23 cellular contexts compared by ENCODE assay signal in the genomic region with DNA sequence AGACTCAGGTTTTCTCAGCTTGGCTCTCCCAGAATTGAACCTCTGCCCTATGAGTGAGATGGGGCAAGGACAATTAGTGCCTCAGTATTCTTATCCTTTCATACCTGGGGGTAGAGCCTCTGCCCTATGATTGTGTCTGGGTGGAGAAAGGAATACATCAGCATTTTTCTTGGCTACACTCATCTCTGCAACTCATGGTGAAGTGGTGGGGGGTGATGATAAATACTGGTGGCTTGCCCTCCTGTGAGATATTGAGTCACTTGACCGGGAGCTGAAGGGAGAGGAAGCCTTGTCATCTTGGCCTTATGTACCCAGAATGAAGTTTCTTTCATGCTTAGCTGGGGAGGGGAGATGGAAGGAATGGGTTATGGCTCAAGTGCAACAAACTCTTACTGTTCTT.
DNase-seq lines count a peak whose midpoint lies in the region; ATAC-seq and TF ChIP-seq lines count a peak whose summit lies in the region.
"Had no signal": no experiment of that assay in that cellular context is flagged by ENCODE, and none has a peak within 500 bp of the region (broad histone marks: within the 10 kb centered on the region; RNA-seq: fewer than 3 reads in every experiment).

No MANE protein-coding gene starts in this region.

- H3K4me1 Mint-ChIP-seq in chondrocyte (ENCODE audit: low read depth), result peaks cover 4% of the 10 kb centered on the region
- H3K4me1 Mint-ChIP-seq in effector memory CD8-positive, alpha-beta T cell (ENCODE audit: low read depth in 2 of 2), result no peaks in the 10 kb centered on the region

- in situ Hi-C loops in ACHN (cut with HindIII; ENCODE audit: low pct_ligation_motif_present, low pct_unique_long_range_greater_than_20kb, low sequenced_read_pairs) (no loop called here), astrocyte of the cerebellum (cut with HindIII; ENCODE audit: low sequenced_read_pairs) (no loop called here)

- no peak overlapping the region for H3K4me2 ChIP-seq in smooth muscle cell

- H3K9ac ChIP-seq in smooth muscle cell (ENCODE audit: low read depth), result no peak overlapping the region

- WGBS in smooth muscle cell (ENCODE audit: low lambda C conversion rate), result 52% methylated on average over 1 of the region's 1 CpG

- H3K36me3 Mint-ChIP-seq in chondrocyte (ENCODE audit: low read depth), result no peaks in the 10 kb centered on the region
- no peaks in the 10 kb centered on the region for H3K36me3 Mint-ChIP-seq in effector memory CD8-positive, alpha-beta T cell (ENCODE audit: insufficient read depth)
- H3K36me3 Mint-ChIP-seq: IgD-negative memory B cell had no signal

- no peak overlapping the region for H3K27ac ChIP-seq in smooth muscle cell (ENCODE audit: low read depth)
- H3K27ac ChIP-seq: adrenal gland, right atrium auricular region, uterus, WERI-Rb-1 had no signal

- H3K4me1 ChIP-seq in smooth muscle cell (ENCODE audit: low read depth), result no peaks in the 10 kb centered on the region
- H3K4me1 ChIP-seq: adrenal gland, right atrium auricular region, uterus had no signal

- H3K9me3 ChIP-seq in smooth muscle cell (replicated peaks; ENCODE audit: low read depth), result no peaks in the 10 kb centered on the region
- H3K9me3 ChIP-seq: adrenal gland, right atrium auricular region, uterus had no signal

- no peaks in the 10 kb centered on the region for H3K27me3 ChIP-seq in smooth muscle cell (ENCODE audit: low read depth)
- H3K27me3 ChIP-seq: uterus had no signal

- no peak overlapping the region for H3K4me3 ChIP-seq in astrocyte of the cerebellum (ENCODE audit: low read depth, low read length)
- no peak overlapping the region for H3K4me3 ChIP-seq in smooth muscle cell
- H3K4me3 ChIP-seq: adrenal gland, right atrium auricular region, uterus had no signal

- H4K20me1 ChIP-seq in smooth muscle cell (ENCODE audit: low read depth), result no peaks in the 10 kb centered on the region

- H3F3A ChIP-seq in smooth muscle cell (ENCODE audit: low read depth), result no peaks in the 10 kb centered on the region

- ATAC-seq in GM21515 (IDR thresholded peaks at IDR 0.05; ENCODE audit: unreplicated experiment), result no peak
- ATAC-seq in effector memory CD8-positive, alpha-beta T cell (replicated peaks), result no peak

- H3K27ac Mint-ChIP-seq in chondrocyte (ENCODE audit: unreplicated experiment), result no peak overlapping the region
- H3K27ac Mint-ChIP-seq in effector memory CD8-positive, alpha-beta T cell, result no peak overlapping the region
- H3K27ac Mint-ChIP-seq: IgD-negative memory B cell had no signal

- TF ChIP-seq CTCF in astrocyte of the cerebellum (IDR thresholded peaks at IDR 0.05; ENCODE audit: low read depth, low read length, missing control alignments) (no peak), chondrocyte (IDR thresholded peaks at IDR 0.05) (no peak), smooth muscle cell (IDR thresholded peaks at IDR 0.05; ENCODE audit: borderline replicate concordance, insufficient read depth, poor library complexity, severe bottlenecking) (no peak)

- peaks cover 12% of the 10 kb centered on the region for H3K27me3 Mint-ChIP-seq in chondrocyte (ENCODE audit: low read depth)
- peaks cover 1 to 2% of the 10 kb centered on the region in 2 donors for H3K27me3 Mint-ChIP-seq in effector memory CD8-positive, alpha-beta T cell
- H3K27me3 Mint-ChIP-seq: IgD-negative memory B cell had no signal

- H3K79me2 ChIP-seq in smooth muscle cell (ENCODE audit: low read depth), result no peaks in the 10 kb centered on the region

- H2AFZ ChIP-seq in smooth muscle cell (ENCODE audit: low read depth), result no peak overlapping the region

- H3K4me3 Mint-ChIP-seq in chondrocyte (ENCODE audit: unreplicated experiment), result no peak overlapping the region
- H3K4me3 Mint-ChIP-seq in effector memory CD8-positive, alpha-beta T cell, result no peak overlapping the region
- H3K4me3 Mint-ChIP-seq: IgD-negative memory B cell had no signal

- no peaks in the 10 kb centered on the region for H3K36me3 ChIP-seq in smooth muscle cell (ENCODE audit: low read depth)
- H3K36me3 ChIP-seq: adrenal gland, right atrium auricular region, uterus, WERI-Rb-1 had no signal

- no peaks in the 10 kb centered on the region for H3K9me3 Mint-ChIP-seq in chondrocyte (ENCODE audit: low read depth)
- no peaks in the 10 kb centered on the region for H3K9me3 Mint-ChIP-seq in effector memory CD8-positive, alpha-beta T cell
- H3K9me3 Mint-ChIP-seq: IgD-negative memory B cell had no signal

- DNase-seq in ACHN, result peak; percentile 6
- DNase-seq in HS-5 (ENCODE audit: low read depth), result peak; percentile 16
- peak; percentile 12 for DNase-seq in astrocyte of the cerebellum (ENCODE audit: low read depth)
- peak; percentile 29 for DNase-seq in foreskin melanocyte
- DNase-seq in chondrocyte (ENCODE audit: low spot score), result no peak
- no peak for DNase-seq in effector memory CD8-positive, alpha-beta T cell
- no peak for DNase-seq in smooth muscle cell (lab: John Stamatoyannopoulos, UW; ENCODE audit: unreplicated experiment)
- DNase-seq: activated CD4-positive, alpha-beta T cell treated with anti-CD3 and anti-CD28 coated beads, Interleukin-2, amount 50 U/mL, for 1 hour; activated CD8-positive, alpha-beta memory T cell treated with anti-CD3 and anti-CD28 coated beads, Interleukin-2, amount 50 U/mL, for 48 hours; activated gamma-delta T cell; adrenal gland; C1 segment of cervical spinal cord; effector memory CD4-positive, alpha-beta T cell; NCI-H146; NCI-H2171 treated with DMSO at 0.1 percent for 48 hours; NCI-H774; occipital lobe; SIG-M5; uterus; WERI-Rb-1 had no signal

Comparison
In these comparisons a context has a peak if more than half of its experiments do, and no peak if none do; other contexts are left out.
1. DNase-seq: peak in ACHN (single experiment), HS-5 (single experiment), astrocyte of the cerebellum (single experiment) and foreskin melanocyte (single experiment); none in chondrocyte (single experiment), effector memory CD8-positive, alpha-beta T cell (0 of 3) and smooth muscle cell (single experiment).